8 cellular contexts compared by ENCODE assay signal in genomic region chr20:31713312-31714049, GRCh38. TPM values are rescaled to one million over a fixed set of nuclear protein-coding genes. Genes with fewer than 3 reads are reported as not detected.
DNase-seq lines count a peak whose midpoint lies in the region; ATAC-seq and TF ChIP-seq lines count a peak whose summit lies in the region.

No MANE protein-coding gene starts in this region.

- H3K9me2 ChIP-seq in PC-3 (replicated peaks; ENCODE audit: low read length), result no peaks in the 10 kb centered on the region

- H3K4me3 ChIP-seq in PC-3 (ENCODE audit: low read length) (peak overlapping the region; percentile 59), aorta (ENCODE audit: low read length in 2 of 2) (peak overlapping the region in 1 of 2 donors; percentile 8)

- WGBS in aorta, 2 donors, result 12 to 15% methylated on average over 8 of the region's 8 CpGs

- CTCF ChIA-PET in PC-3 (lab: Charles Lee), result interaction anchor here (0.6 to 1.7 kb wide), 3 partner anchors 10 to 79 kb away, joined by 4 to 16 read pairs (median 4); partner anchors contain the start of gene BCL2L1

- peak overlapping the region; percentile 53 to 66 for H3K4me3 Mint-ChIP-seq in effector memory CD8-positive, alpha-beta T cell

- H2AFZ ChIP-seq in PC-3 (ENCODE audit: low read length), result no peak overlapping the region

- POLR2A ChIA-PET in PC-3 (lab: Charles Lee; ENCODE audit: unreplicated experiment), result interaction anchor here (0.7 to 2.0 kb wide), 5 partner anchors 9 to 49 kb away, joined by 4 to 20 read pairs (median 9); partner anchors contain the start of gene BCL2L1

- ATAC-seq in PC-3 (peak; percentile 65), aorta (ENCODE audit: low FRiP score) (peak; percentile 86)
- no peak for ATAC-seq in effector memory CD8-positive, alpha-beta T cell (replicated peaks)
- no peak for ATAC-seq in activated CD4-positive, CD25-positive, alpha-beta regulatory T cell treated with anti-CD3 and anti-CD28 coated beads, Interleukin-2, amount 50 U/mL, for 24 hours

- no peaks in the 10 kb centered on the region for H3K9me3 ChIP-seq in PC-3 (ENCODE audit: low read length)
- H3K9me3 ChIP-seq in aorta (ENCODE audit: control insufficient read depth, low read length), result no peaks in the 10 kb centered on the region

- H3K4me1 Mint-ChIP-seq in effector memory CD8-positive, alpha-beta T cell (ENCODE audit: low read depth in 2 of 2), result peaks cover 77 to 90% of the 10 kb centered on the region in 2 donors

- H3K9ac ChIP-seq in PC-3 (ENCODE audit: low read length), result peak overlapping the region; percentile 90

- no peaks in the 10 kb centered on the region for H3K27me3 Mint-ChIP-seq in effector memory CD8-positive, alpha-beta T cell

- H3K27me3 ChIP-seq in PC-3 (ENCODE audit: low read length) (no peaks in the 10 kb centered on the region), aorta (ENCODE audit: control insufficient read depth in 1 of 2, insufficient read depth in 2 of 2, low read length in 1 of 2) (no peaks in the 10 kb centered on the region)

- H3K9me3 Mint-ChIP-seq in effector memory CD8-positive, alpha-beta T cell, result no peaks in the 10 kb centered on the region

- peak overlapping the region; percentile 99 for H3K27ac ChIP-seq in PC-3 (ENCODE audit: low read length)
- peak overlapping the region; percentile 91 to 100 for H3K27ac ChIP-seq in aorta (ENCODE audit: low read depth in 1 of 2, low read length in 2 of 2)

- peak overlapping the region; percentile 87 for H3K4me2 ChIP-seq in PC-3 (ENCODE audit: low read length)

- BruUV-seq in PC-3 (replicated peaks; lab: Mats Ljungman, UMichigan), result TSS peak; percentile 54

- no peaks in the 10 kb centered on the region for H4K20me1 ChIP-seq in PC-3 (ENCODE audit: low read length)

- peak; percentile 92 for DNase-seq in AG20443 (ENCODE audit: low spot score)
- DNase-seq in PC-3, result peak; percentile 97
- DNase-seq in effector memory CD8-positive, alpha-beta T cell, result no peak
- DNase-seq in mucosa of gallbladder (ENCODE audit: low spot score), result peak; percentile 58
- peak; percentile 88 to 91 for DNase-seq in aorta
- no peak for DNase-seq in NCI-H2081 (lab: John Stamatoyannopoulos, UW)
- DNase-seq in central memory CD4-positive, alpha-beta T cell, result no peak

- H3K4me1 ChIP-seq in PC-3 (ENCODE audit: insufficient read depth, low read length), result peaks cover 92% of the 10 kb centered on the region
- peaks cover 2 to 13% of the 10 kb centered on the region in 2 donors for H3K4me1 ChIP-seq in aorta (ENCODE audit: control insufficient read depth in 1 of 2, insufficient read depth in 2 of 2, low read length in 2 of 2)

- peaks cover 16% of the 10 kb centered on the region for H3F3A ChIP-seq in PC-3 (ENCODE audit: low read length, unreplicated experiment)

- intact Hi-C loops in PC-3 (cut with micrococcal nuclease) (loop anchor here (1.0 to 2.0 kb wide), 3 partner anchors 9 to 33 kb away; no protein-coding TSS in a partner anchor), aorta (cut with DNase I) (no loop called here)

- H3K36me3 Mint-ChIP-seq in effector memory CD8-positive, alpha-beta T cell (ENCODE audit: insufficient read depth), result peaks cover 34% of the 10 kb centered on the region

- H3K36me3 ChIP-seq in PC-3 (ENCODE audit: low read depth, low read length) (peaks cover 77% of the 10 kb centered on the region), aorta (ENCODE audit: control insufficient read depth in 1 of 2, insufficient read depth in 2 of 2, low read length in 1 of 2) (no peaks in the 10 kb centered on the region)

- peaks cover 99% of the 10 kb centered on the region for H3K79me2 ChIP-seq in PC-3 (ENCODE audit: low read length)

- TF ChIP-seq CTCF in PC-3 (conservative IDR thresholded peaks at IDR 0.05; ENCODE audit: low read depth, low read length), result no peak

- peak overlapping the region; percentile 87 to 90 for H3K27ac Mint-ChIP-seq in effector memory CD8-positive, alpha-beta T cell

RNA-seq across cellular contexts. Expression of gene BCL2L1, which starts 9.2 kb away (rescaled TPM):
- 260 and 277 TPM in 2 replicates for total RNA-seq in PC-3 (2014; rRNA removed)
- 191 TPM for total RNA-seq in mucosa of gallbladder
- total RNA-seq in aorta, result 100 to 1,000 TPM in 1 of 2 donors, 10 to 100 TPM in 1; 69.1 to 107 TPM
- polyA plus RNA-seq in aorta, result 100 to 1,000 TPM; 103 to 104 TPM

RNA-seq across cellular contexts. Expression of gene TPX2, which starts 25.6 kb away (rescaled TPM):
- total RNA-seq in PC-3 (2014; rRNA removed), result 128 and 151 TPM in 2 replicates
- total RNA-seq in mucosa of gallbladder, result 2.6 TPM
- total RNA-seq in aorta, result 1 to 10 TPM in 1 of 2 donors, under 1 TPM in 1; 0.75 to 2.1 TPM
- 1 to 10 TPM; 1.6 to 5.4 TPM for polyA plus RNA-seq in aorta

Comparison
In these comparisons a context has a peak if more than half of its experiments do, and no peak if none do; other contexts are left out.
1. DNase-seq: peak in AG20443 (single experiment), PC-3 (single experiment), mucosa of gallbladder (single experiment) and aorta (2 of 2); none in effector memory CD8-positive, alpha-beta T cell (0 of 3), NCI-H2081 (0 of 2) and central memory CD4-positive, alpha-beta T cell (single experiment).
2. ATAC-seq: peak in PC-3 (single experiment) and aorta (single experiment); none in effector memory CD8-positive, alpha-beta T cell (single experiment) and activated CD4-positive, CD25-positive, alpha-beta regulatory T cell treated with anti-CD3 and anti-CD28 coated beads, Interleukin-2, amount 50 U/mL, for 24 hours (0 of 2).
3. RNA of gene TPX2, which starts 25.6 kb away (total RNA-seq): 128 to 151 TPM in PC-3; 2.6 TPM in mucosa of gallbladder (single experiment) and 0.75 to 2.1 TPM in aorta; every median in the first group is over 10 times any median in the second.